8 cellular contexts compared by ENCODE assay signal in genomic region chr17:61635913-61636432, GRCh38. TPM values are rescaled to one million over a fixed set of nuclear protein-coding genes. Genes with fewer than 3 reads are reported as not detected.
DNase-seq lines count a peak whose midpoint lies in the region; ATAC-seq and TF ChIP-seq lines count a peak whose summit lies in the region.

No MANE protein-coding gene starts in this region.

- no peaks in the 10 kb centered on the region for H3K79me2 ChIP-seq in Loucy (ENCODE audit: insufficient read depth, low read length)

- H3K9me3 ChIP-seq in Loucy (ENCODE audit: insufficient read depth, low read depth, low read length) (no peaks in the 10 kb centered on the region), adrenal gland (replicated peaks in 1 of 3) (no peaks in the 10 kb centered on the region)

- TF ChIP-seq CTCF in Loucy (conservative IDR thresholded peaks at IDR 0.05; ENCODE audit: low read length), result peak; percentile 95
- TF ChIP-seq CTCF in adrenal gland (IDR thresholded peaks at IDR 0.05), result peak; percentile 37 to 72 (median 64)

- peaks cover 0 to 4% of the 10 kb centered on the region in 2 donors for H3K9me3 Mint-ChIP-seq in stimulated activated naive B cell treated with anti-CD40 and anti-IgM and Interleukin-4, amounts not matched to agents 10 μg/mL and 1 μg/mL and 100 μg/mL, for 72 hours

- peaks cover 3% of the 10 kb centered on the region in 2 donors for H3K36me3 Mint-ChIP-seq in stimulated activated naive B cell treated with anti-CD40 and anti-IgM and Interleukin-4, amounts not matched to agents 10 μg/mL and 1 μg/mL and 100 μg/mL, for 72 hours

- H3K36me3 ChIP-seq in Loucy (ENCODE audit: insufficient read depth, low read length), result no peaks in the 10 kb centered on the region
- H3K36me3 ChIP-seq in adrenal gland (replicated peaks in 1 of 2), result no peaks in the 10 kb centered on the region

- intact Hi-C loops in adrenal gland (cut with DNase I), result loop anchor here (5.0 to 10.0 kb wide), 3 partner anchors 201 to 429 kb away; partner anchors contain the start of gene MED13 (in 1 of the 2)

- in situ Hi-C loops in G401 (cut with HindIII; ENCODE audit: low sequenced_read_pairs), result no loop called here

- H3K4me3 ChIP-seq in Loucy (ENCODE audit: low read length, poor library complexity, severe bottlenecking) (no peak overlapping the region), adrenal gland (no peak overlapping the region)

- H3K27ac ChIP-seq in adrenal gland, result no peak overlapping the region

- H3K4me3 Mint-ChIP-seq in stimulated activated naive B cell treated with anti-CD40 and anti-IgM and Interleukin-4, amounts not matched to agents 10 μg/mL and 1 μg/mL and 100 μg/mL, for 72 hours, result no peak overlapping the region

- H3K4me2 ChIP-seq in Loucy (ENCODE audit: low read depth, low read length, poor library complexity, severe bottlenecking), result no peak overlapping the region

- TF ChIP-seq POLR2A in adrenal gland (IDR thresholded peaks at IDR 0.05), result no peak

- peaks cover 41 to 55% of the 10 kb centered on the region in 2 donors for H3K27me3 Mint-ChIP-seq in stimulated activated naive B cell treated with anti-CD40 and anti-IgM and Interleukin-4, amounts not matched to agents 10 μg/mL and 1 μg/mL and 100 μg/mL, for 72 hours

- H3K9me2 ChIP-seq in Loucy (replicated peaks; ENCODE audit: low read depth, low read length), result no peaks in the 10 kb centered on the region

- no peaks in the 10 kb centered on the region for H4K20me1 ChIP-seq in Loucy (ENCODE audit: insufficient read depth, low read length, poor library complexity, severe bottlenecking)

- no peak overlapping the region for H3K9ac ChIP-seq in Loucy (ENCODE audit: low read depth, low read length, poor library complexity, severe bottlenecking)

- ATAC-seq in stimulated activated naive B cell treated with anti-CD40 and anti-IgM and Interleukin-4, amounts not matched to agents 10 μg/mL and 1 μg/mL and 100 μg/mL, for 72 hours (replicated peaks), result peak; percentile 50 to 52
- ATAC-seq in GM21576 (IDR thresholded peaks at IDR 0.05; ENCODE audit: unreplicated experiment), result no peak

- no peaks in the 10 kb centered on the region for H3K27me3 ChIP-seq in Loucy (ENCODE audit: insufficient read depth, low read length, poor library complexity, severe bottlenecking)
- no peaks in the 10 kb centered on the region for H3K27me3 ChIP-seq in adrenal gland

- H3F3A ChIP-seq in Loucy (ENCODE audit: low read depth), result no peaks in the 10 kb centered on the region

- no peak overlapping the region for H2AFZ ChIP-seq in Loucy (ENCODE audit: low read length)

- DNase-seq in G401 (ENCODE audit: low spot score) (peak; percentile 6), SHP77 treated with DMSO at 0.1 percent for 48 hours (lab: John Stamatoyannopoulos, UW) (peak; percentile 37), adrenal gland (peak; percentile 34 to 69 (median 50)), kidney tubule cell (ENCODE audit: low spot score) (peak; percentile 56), epidermal melanocyte (ENCODE audit: insufficient read length, low spot score) (no peak)
- DNase-seq in stimulated activated naive B cell treated with anti-CD40 and anti-IgM and Interleukin-4, amounts not matched to agents 10 μg/mL and 1 μg/mL and 100 μg/mL, for 72 hours, result peak; percentile 20

- no peak overlapping the region for H3K27ac Mint-ChIP-seq in stimulated activated naive B cell treated with anti-CD40 and anti-IgM and Interleukin-4, amounts not matched to agents 10 μg/mL and 1 μg/mL and 100 μg/mL, for 72 hours

- H3K4me1 ChIP-seq in Loucy (ENCODE audit: insufficient read depth, low read length, poor library complexity, severe bottlenecking), result no peaks in the 10 kb centered on the region
- no peaks in the 10 kb centered on the region for H3K4me1 ChIP-seq in adrenal gland (replicated peaks in 1 of 2)

- H3K4me1 Mint-ChIP-seq in stimulated activated naive B cell treated with anti-CD40 and anti-IgM and Interleukin-4, amounts not matched to agents 10 μg/mL and 1 μg/mL and 100 μg/mL, for 72 hours, result peaks cover 0 to 12% of the 10 kb centered on the region in 2 donors

- 7 to 18% (median 11%) methylated on average over 3 of the region's 3 CpGs for WGBS in adrenal gland, 4 donors

RNA-seq across cellular contexts. Expression of gene NACA2, which starts 45.0 kb away (rescaled TPM):
- 0.25 and 0.47 TPM in 2 replicates for total RNA-seq in G401 (2014; rRNA removed; shearing (Covaris generic))
- total RNA-seq in adrenal gland, result not detected
- under 1 TPM in 1 of 3 donors, not detected in 2; 0.27 TPM for polyA plus RNA-seq in adrenal gland
